8 cellular contexts compared by ENCODE assay signal in genomic region chr17:81967533-81968395, GRCh38. TPM values are rescaled to one million over a fixed set of nuclear protein-coding genes. Genes with fewer than 3 reads are reported as not detected.
A peak's percentile ranks its signal among the peaks of the same experiment; 100 is the strongest.
DNase-seq lines count a peak whose midpoint lies in the region; ATAC-seq, FAIRE-seq and TF ChIP-seq lines count a peak whose summit lies in the region.

No MANE protein-coding gene starts in this region.

- H4K8ac ChIP-seq in H1 (ENCODE audit: extremely low read depth, insufficient read depth, low read length) = no peak overlapping the region; the same call in 1 of the 2 replicates

- H2AK5ac ChIP-seq in H1 (ENCODE audit: low read depth, low read length) = no peak overlapping the region

- no peaks in the 10 kb centered on the region for H3K36me3 ChIP-seq in H1 (ENCODE audit: control insufficient read depth in 2 of 4, insufficient read depth in 4 of 4, low read length in 3 of 4)

- no peak overlapping the region for H4K5ac ChIP-seq in H1 (ENCODE audit: insufficient read length, low read depth, low read length)

- H4K20me1 ChIP-seq in H1 (replicated peaks in 1 of 2; ENCODE audit: control insufficient read depth in 1 of 2, insufficient read depth in 2 of 2, low read length in 2 of 2) = peaks cover 1 to 3% of the 10 kb centered on the region in 2 experiments

- no peaks in the 10 kb centered on the region for H3K23me2 ChIP-seq in H1 (ENCODE audit: low read depth, low read length)

- H3K23ac ChIP-seq in H1 (ENCODE audit: insufficient read length) = no peak overlapping the region

- H3K4me3 ChIP-seq in AG09309 (ENCODE audit: control insufficient read depth, low read depth, low read length) (peak overlapping the region; percentile 6; the same call in 1 of the 2 replicates), H1 (ENCODE audit: extremely low read depth in 1 of 4, insufficient read depth in 2 of 4, low read depth in 3 of 4, low read length in 4 of 4) (peak overlapping the region in 1 of 4 experiments; percentile 40; a peak in 1 of 8 replicates)

- no peak overlapping the region for H3K27ac ChIP-seq in H1 (ENCODE audit: low read depth, low read length)

- no peak overlapping the region for H3K56ac ChIP-seq in H1 (replicated peaks; ENCODE audit: insufficient read length, low read depth, low read length)

- no peak overlapping the region for H3K9ac ChIP-seq in H1 (replicated peaks in 1 of 4; ENCODE audit: extremely low read depth in 1 of 4, low read depth in 3 of 4, low read length in 3 of 4)

- H3K4me1 ChIP-seq in H1 (replicated peaks in 1 of 4; ENCODE audit: control insufficient read depth in 3 of 4, insufficient read depth in 4 of 4, low read length in 3 of 4) = peaks cover 0 to 19% (median 16%) of the 10 kb centered on the region in 4 experiments; a peak in 6 of 7 replicates

- peak overlapping the region; percentile 49; the same call in 1 of the 2 replicates for H2AFZ ChIP-seq in H1 (ENCODE audit: low read length)

- peak overlapping the region; percentile 5 for H2BK120ac ChIP-seq in H1 (replicated peaks; ENCODE audit: low read depth, low read length)

- H2BK12ac ChIP-seq in H1 (ENCODE audit: low read depth, low read length) = peak overlapping the region; percentile 87; the same call in 1 of the 2 replicates

- H3K9me3 ChIP-seq in H1 (ENCODE audit: insufficient read depth in 2 of 2, low read depth in 1 of 2, low read length in 1 of 2) = no peaks in the 10 kb centered on the region

- no peak for FAIRE-seq in H54 (lab: Jason Lieb, UNC)
- no peak for FAIRE-seq in H1 (lab: Jason Lieb, UNC)

- TF ChIP-seq POLR2A in H54 (IDR thresholded peaks at IDR 0.05; ENCODE audit: low read depth, low read length) (no peak), H1 (IDR thresholded peaks at IDR 0.05; ENCODE audit: control extremely low read depth in 1 of 2, low read depth in 2 of 2, low read length in 2 of 2) (no peak)

- DNase-seq in AG09309 (ENCODE audit: low read depth) = no peak
- peak; percentile 80 for DNase-seq in H54 (ENCODE audit: insufficient read length, low spot score)
- peak; percentile 90 for DNase-seq in NCI-H524 treated with DMSO at 0.1 percent for 48 hours (lab: John Stamatoyannopoulos, UW)
- DNase-seq in activated CD8-positive, alpha-beta memory T cell treated with anti-CD3 and anti-CD28 coated beads for 24 hours = peak; percentile 94
- DNase-seq in H1 (ENCODE audit: low read depth in 1 of 2, low spot score in 2 of 2) = peak; percentile 43 to 81
- DNase-seq in middle frontal gyrus (ENCODE audit: extremely low spot score, low spot score) = peak; percentile 59
- DNase-seq in stimulated activated CD8-positive, alpha-beta memory T cell treated with anti-CD3 and anti-CD28 coated beads, Interleukin-2, amount 100 ng/mL, for 48 hours (ENCODE audit: low read depth in 2 of 2) = peak; percentile 78 to 84

- no peaks in the 10 kb centered on the region for H3K79me2 ChIP-seq in H1 (ENCODE audit: control insufficient read depth in 1 of 2, insufficient read depth in 2 of 2, low read length in 2 of 2)

- CTCF ChIA-PET in H1 (lab: Charles Lee; ENCODE audit: partially characterized antibody) = interaction anchor here (0.7 to 2.9 kb wide), 10 partner anchors 9 to 70 kb away, joined by 3 to 16 read pairs (median 4); partner anchors contain the start of gene DCXR

- peak in 1 of 2 experiments; percentile 43; a peak in 1 of 3 replicates for TF ChIP-seq EP300 in H1 (IDR thresholded peaks at IDR 0.05; ENCODE audit: borderline replicate concordance in 1 of 2, low read depth in 2 of 2, low read length in 2 of 2)

- peak overlapping the region; percentile 90 for H3K18ac ChIP-seq in H1 (ENCODE audit: extremely low read depth, low read length)

- no peak overlapping the region for H3K4ac ChIP-seq in H1 (replicated peaks; ENCODE audit: insufficient read length, low read depth, low read length)

- peak overlapping the region; percentile 88 for H2BK15ac ChIP-seq in H1 (ENCODE audit: low read length)

- ATAC-seq in GM21528 (IDR thresholded peaks at IDR 0.05; ENCODE audit: low FRiP score, unreplicated experiment) = no peak

- H3K4me2 ChIP-seq in H1 (ENCODE audit: insufficient read depth in 1 of 2, low read depth in 2 of 2, low read length in 2 of 2) = peak overlapping the region; percentile 8 to 58

- POLR2A ChIA-PET in H1 (lab: Charles Lee; ENCODE audit: partially characterized antibody) = interaction anchor here (0.8 to 4.1 kb wide), 9 partner anchors 8 to 44 kb away, joined by 3 to 20 read pairs (median 5); partner anchors contain the start of genes ASPSCR1 and MAFG

- peaks cover 0 to 43% (median 35%) of the 10 kb centered on the region in 4 experiments; a peak in 6 of 7 replicates for H3K27me3 ChIP-seq in H1 (replicated peaks in 1 of 4; ENCODE audit: control insufficient read depth in 3 of 4, extremely low read depth in 1 of 4, insufficient read depth in 3 of 4, low read length in 3 of 4)

- TF ChIP-seq CTCF in AG09309 (IDR thresholded peaks at IDR 0.05; ENCODE audit: control insufficient read depth, insufficient read depth, low read depth, low read length, missing control alignments) (no peak), H1 (IDR thresholded peaks at IDR 0.05; ENCODE audit: control extremely low read depth in 1 of 3, insufficient read depth in 1 of 3, low read depth in 1 of 3, low read length in 3 of 3) (no peak)

- peak overlapping the region; percentile 97; the same call in 1 of the 2 replicates for H2BK20ac ChIP-seq in H1 (ENCODE audit: low read length)

- no peak for TF ChIP-seq RAD21 in H1 (IDR thresholded peaks at IDR 0.05 in 1 of 2, conservative IDR thresholded peaks at IDR 0.05 in 1 of 2; ENCODE audit: low read depth in 2 of 2, low read length in 2 of 2)

- H3K79me1 ChIP-seq in H1 (ENCODE audit: low read depth, low read length) = no peaks in the 10 kb centered on the region

- H2BK5ac ChIP-seq in H1 (ENCODE audit: low read depth, low read length) = peak overlapping the region; percentile 18; the same call in 1 of the 2 replicates

- H4K91ac ChIP-seq in H1 (replicated peaks; ENCODE audit: insufficient read length, low read length) = peak overlapping the region; percentile 87

- no peak overlapping the region for H3K14ac ChIP-seq in H1 (ENCODE audit: insufficient read length)

- WGBS in H1 (ENCODE audit: extremely low coverage in 1 of 2, insufficient coverage in 1 of 2, insufficient read length in 1 of 2, insufficient replicate concordance in 2 of 2, low coverage in 1 of 2, low lambda C conversion rate in 2 of 2, missing lambda C conversion rate in 1 of 2), 2 experiments = 30% methylated on average over 16 of the region's 36 CpGs; no CpG with 5 or more reads in 1 of the 2 experiments

RNA-seq across cellular contexts. Expression of gene NOTUM, which starts 6.8 kb away (rescaled TPM):
- total RNA-seq in H1 (2021; fragmentation: NEBNext Ultra II Directional; extraction: Animal tissue kit (Norgen Biotek cat#: 25700)) = 0.76 and 1.1 TPM in 2 replicates
- polyA plus RNA-seq in H1 (2011; rRNA removed) = 0.45 and 1.1 TPM in 2 replicates
- 0.80 TPM for polyA plus RNA-seq in H1 (2011; cell fraction: cytosol; rRNA removed)
- polyA plus RNA-seq in H1 (2011; cell fraction: nucleus; rRNA removed) = 1.4 TPM
- polyA plus RNA-seq in H1 (2012, experiment 1 of 2) = 0.34 to 0.56 TPM (median 0.48 TPM) in 3 of 4 replicates, not detected in the other
- polyA plus RNA-seq in H1 (2012, experiment 2 of 2) = 0.30 TPM
- polyA plus RNA-seq in H1 (2013, experiment 1 of 2) = 0.63 TPM
- 0.46 TPM for polyA plus RNA-seq in H1 (2013, experiment 2 of 2)
- polyA minus RNA-seq in H1 (2011; rRNA and poly(A)+ RNA removed) = 0.25 TPM in 1 of 2 replicates, not detected in the other
- polyA minus RNA-seq in H1 (2011; cell fraction: cytosol; rRNA and poly(A)+ RNA removed) = not detected
- polyA minus RNA-seq in H1 (2011; cell fraction: nucleus; rRNA and poly(A)+ RNA removed) = 1.00 TPM

RNA-seq across cellular contexts. Expression of gene ASPSCR1, which starts 9.7 kb away (rescaled TPM):
- 41.8 and 43.7 TPM in 2 replicates for total RNA-seq in H1 (2021; fragmentation: NEBNext Ultra II Directional; extraction: Animal tissue kit (Norgen Biotek cat#: 25700))
- 33.3 and 54.6 TPM in 2 replicates for polyA plus RNA-seq in H1 (2011; rRNA removed)
- 43.7 TPM for polyA plus RNA-seq in H1 (2011; cell fraction: cytosol; rRNA removed)
- polyA plus RNA-seq in H1 (2011; cell fraction: nucleus; rRNA removed) = 133 TPM
- 24.0 to 39.4 TPM (median 37.1 TPM) in 4 replicates for polyA plus RNA-seq in H1 (2012, experiment 1 of 2)
- polyA plus RNA-seq in H1 (2012, experiment 2 of 2) = 26.0 TPM
- polyA plus RNA-seq in H1 (2013, experiment 1 of 2) = 30.1 TPM
- polyA plus RNA-seq in H1 (2013, experiment 2 of 2) = 24.4 TPM
- 8.9 and 13.5 TPM in 2 replicates for polyA minus RNA-seq in H1 (2011; rRNA and poly(A)+ RNA removed)
- polyA minus RNA-seq in H1 (2011; cell fraction: cytosol; rRNA and poly(A)+ RNA removed) = 40.8 TPM
- 50.0 TPM for polyA minus RNA-seq in H1 (2011; cell fraction: nucleus; rRNA and poly(A)+ RNA removed)

RNA-seq across cellular contexts. Expression of gene MYADML2, which starts 20.7 kb away (rescaled TPM):
- 0.17 and 0.26 TPM in 2 replicates for total RNA-seq in H1 (2021; fragmentation: NEBNext Ultra II Directional; extraction: Animal tissue kit (Norgen Biotek cat#: 25700))
- polyA plus RNA-seq in H1 (2011; rRNA removed) = 0.47 TPM in 2 replicates
- polyA plus RNA-seq in H1 (2011; cell fraction: cytosol; rRNA removed) = 0.45 TPM
- polyA plus RNA-seq in H1 (2011; cell fraction: nucleus; rRNA removed) = 0.39 TPM
- polyA plus RNA-seq in H1 (2012, experiment 1 of 2) = 0.34 to 0.50 TPM (median 0.41 TPM) in 3 of 4 replicates, not detected in the other
- 0.26 TPM for polyA plus RNA-seq in H1 (2012, experiment 2 of 2)
- 0.10 TPM for polyA plus RNA-seq in H1 (2013, experiment 1 of 2)
- 0.11 TPM for polyA plus RNA-seq in H1 (2013, experiment 2 of 2)
- polyA minus RNA-seq in H1 (2011; rRNA and poly(A)+ RNA removed) = 0.16 and 0.29 TPM in 2 replicates
- 0.44 TPM for polyA minus RNA-seq in H1 (2011; cell fraction: cytosol; rRNA and poly(A)+ RNA removed)
- polyA minus RNA-seq in H1 (2011; cell fraction: nucleus; rRNA and poly(A)+ RNA removed) = 0.40 TPM

RNA-seq across cellular contexts. Expression of gene PYCR1, which starts 30.7 kb away (rescaled TPM):
- 127 and 145 TPM in 2 replicates for total RNA-seq in H1 (2021; fragmentation: NEBNext Ultra II Directional; extraction: Animal tissue kit (Norgen Biotek cat#: 25700))
- polyA plus RNA-seq in H1 (2011; rRNA removed) = 213 and 284 TPM in 2 replicates
- polyA plus RNA-seq in H1 (2011; cell fraction: cytosol; rRNA removed) = 241 TPM
- 213 TPM for polyA plus RNA-seq in H1 (2011; cell fraction: nucleus; rRNA removed)
- 105 to 176 TPM (median 162 TPM) in 4 replicates for polyA plus RNA-seq in H1 (2012, experiment 1 of 2)
- polyA plus RNA-seq in H1 (2012, experiment 2 of 2) = 176 TPM
- 94.5 TPM for polyA plus RNA-seq in H1 (2013, experiment 1 of 2)
- polyA plus RNA-seq in H1 (2013, experiment 2 of 2) = 95.9 TPM
- polyA minus RNA-seq in H1 (2011; rRNA and poly(A)+ RNA removed) = 144 and 159 TPM in 2 replicates
- polyA minus RNA-seq in H1 (2011; cell fraction: cytosol; rRNA and poly(A)+ RNA removed) = 72.7 TPM
- polyA minus RNA-seq in H1 (2011; cell fraction: nucleus; rRNA and poly(A)+ RNA removed) = 51.5 TPM

RNA-seq across cellular contexts. Expression of gene MAFG, which starts 40.2 kb away (rescaled TPM):
- total RNA-seq in H1 (2021; fragmentation: NEBNext Ultra II Directional; extraction: Animal tissue kit (Norgen Biotek cat#: 25700)) = 26.9 and 27.7 TPM in 2 replicates
- polyA plus RNA-seq in H1 (2011; rRNA removed) = 25.5 and 36.9 TPM in 2 replicates
- polyA plus RNA-seq in H1 (2011; cell fraction: cytosol; rRNA removed) = 22.0 TPM
- polyA plus RNA-seq in H1 (2011; cell fraction: nucleus; rRNA removed) = 71.6 TPM
- polyA plus RNA-seq in H1 (2012, experiment 1 of 2) = 25.0 to 30.3 TPM (median 27.4 TPM) in 4 replicates
- 24.6 TPM for polyA plus RNA-seq in H1 (2012, experiment 2 of 2)
- polyA plus RNA-seq in H1 (2013, experiment 1 of 2) = 26.0 TPM
- 25.6 TPM for polyA plus RNA-seq in H1 (2013, experiment 2 of 2)
- 13.0 and 13.1 TPM in 2 replicates for polyA minus RNA-seq in H1 (2011; rRNA and poly(A)+ RNA removed)
- 7.5 TPM for polyA minus RNA-seq in H1 (2011; cell fraction: cytosol; rRNA and poly(A)+ RNA removed)
- polyA minus RNA-seq in H1 (2011; cell fraction: nucleus; rRNA and poly(A)+ RNA removed) = 13.1 TPM
